ENCODE assay signal across 1 cellular context in genomic region chr22:37905534-37906363, GRCh38.
TF ChIP-seq lines count a peak whose summit lies in the region.

Gene MICALL1 (plus strand): TSS chr22:37906297. CDS start chr22:37906423, 126 bp downstream.

TF ChIP-seq in HEK293, 187 proteins besides CTCF, POLR2A, EP300 and RAD21 (continued from another document and continues in another):
- peak; percentile 8; the same call in 1 of the 2 replicates for TF ChIP-seq ZSCAN4 (tag by site-specific recombination; IDR thresholded peaks at IDR 0.05)
- TF ChIP-seq IKZF3 (tag by site-specific recombination; IDR thresholded peaks at IDR 0.05): peak; percentile 82
- no peak for TF ChIP-seq SALL2 (tag by site-specific recombination; IDR thresholded peaks at IDR 0.05; ENCODE audit: borderline replicate concordance)
- TF ChIP-seq MYNN (tag by site-specific recombination; IDR thresholded peaks at IDR 0.05; ENCODE audit: borderline replicate concordance): no peak
- TF ChIP-seq HOXD13 (CRISPR knock-in tag; IDR thresholded peaks at IDR 0.05; ENCODE audit: borderline replicate concordance): no peak
- peak; percentile 56 for TF ChIP-seq EGR2 (tag by site-specific recombination; IDR thresholded peaks at IDR 0.05; ENCODE audit: low read depth)
- TF ChIP-seq OSR2 (tag by site-specific recombination; IDR thresholded peaks at IDR 0.05): peak; percentile 42; the same call in 1 of the 2 replicates
- 0 out of 2 replicates have a peak, but pooled peaks have one; percentile 19 for TF ChIP-seq ZNF239 (tag by site-specific recombination; IDR thresholded peaks at IDR 0.05)
- TF ChIP-seq ZNF660 (tag by site-specific recombination; IDR thresholded peaks at IDR 0.05): peak; percentile 73
- TF ChIP-seq REPIN1 (tag by site-specific recombination; IDR thresholded peaks at IDR 0.05; ENCODE audit: low read depth): no peak
- peak; percentile 91 for TF ChIP-seq PATZ1 (tag by site-specific recombination; IDR thresholded peaks at IDR 0.05)
- no peak for TF ChIP-seq ZNF629 (tag by site-specific recombination; IDR thresholded peaks at IDR 0.05)
- TF ChIP-seq ZNF248 (tag by site-specific recombination; IDR thresholded peaks at IDR 0.05): no peak
- 0 out of 2 replicates have a peak, but pooled peaks have one; percentile 13 for TF ChIP-seq ZNF677 (tag by site-specific recombination; IDR thresholded peaks at IDR 0.05)
- peak; percentile 52; the same call in 1 of the 2 replicates for TF ChIP-seq ZNF2 (tag by site-specific recombination; IDR thresholded peaks at IDR 0.05)
- TF ChIP-seq ZNF521 (tag by site-specific recombination; IDR thresholded peaks at IDR 0.05): no peak
- TF ChIP-seq KLF9 (tag by site-specific recombination; IDR thresholded peaks at IDR 0.05; ENCODE audit: low read depth): peak; percentile 49
- TF ChIP-seq ZNF26 (tag by site-specific recombination; IDR thresholded peaks at IDR 0.05): no peak
- peak; percentile 70; the same call in 1 of the 2 replicates for TF ChIP-seq ZSCAN5A (tag by site-specific recombination; IDR thresholded peaks at IDR 0.05)
- TF ChIP-seq ZNF398 (tag by site-specific recombination; IDR thresholded peaks at IDR 0.05): peak; percentile 99
- TF ChIP-seq ZNF132 (tag by site-specific recombination; IDR thresholded peaks at IDR 0.05; ENCODE audit: borderline replicate concordance): no peak
- no peak for TF ChIP-seq ZNF148 (tag by site-specific recombination; IDR thresholded peaks at IDR 0.05; ENCODE audit: borderline replicate concordance)
- no peak for TF ChIP-seq GLI4 (tag by site-specific recombination; IDR thresholded peaks at IDR 0.05)
- TF ChIP-seq GFI1B (tag by site-specific recombination; IDR thresholded peaks at IDR 0.05): no peak
- no peak for TF ChIP-seq YY2 (tag by site-specific recombination; IDR thresholded peaks at IDR 0.05)
- no peak for TF ChIP-seq PRDM10 (tag by site-specific recombination; IDR thresholded peaks at IDR 0.05)
- TF ChIP-seq ZNF416 (tag by site-specific recombination; IDR thresholded peaks at IDR 0.05): no peak
- TF ChIP-seq ZNF221 (tag by site-specific recombination; IDR thresholded peaks at IDR 0.05; ENCODE audit: borderline replicate concordance): no peak
- peak; percentile 25; the same call in 1 of the 2 replicates for TF ChIP-seq ZBTB6 (tag by site-specific recombination; IDR thresholded peaks at IDR 0.05)
- TF ChIP-seq ZFHX2 (tag by site-specific recombination; conservative IDR thresholded peaks at IDR 0.05): peak; percentile 94
- no peak for TF ChIP-seq ZSCAN30 (tag by site-specific recombination; IDR thresholded peaks at IDR 0.05)
- no peak for TF ChIP-seq ZNF544 (tag by site-specific recombination; IDR thresholded peaks at IDR 0.05)
- 0 out of 2 replicates have a peak, but pooled peaks have one; percentile 1 for TF ChIP-seq ZFP37 (tag by site-specific recombination; IDR thresholded peaks at IDR 0.05)
- no peak for TF ChIP-seq ZNF449 (tag by site-specific recombination; IDR thresholded peaks at IDR 0.05)
- no peak for TF ChIP-seq REST (tag by site-specific recombination; IDR thresholded peaks at IDR 0.05)
- no peak for TF ChIP-seq ZNF776 (tag by site-specific recombination; IDR thresholded peaks at IDR 0.05; ENCODE audit: borderline replicate concordance)
- peak; percentile 66 for TF ChIP-seq KLF16 (tag by site-specific recombination; IDR thresholded peaks at IDR 0.05)
- peak; percentile 55 for TF ChIP-seq SP2 (tag by site-specific recombination; IDR thresholded peaks at IDR 0.05)
